In genomic region chr12:31491395-31491794, GRCh38 we compare ENCODE assay signal across 1 cellular context.
TF ChIP-seq lines count a peak whose summit lies in the region.

No MANE protein-coding gene starts in this region.

TF ChIP-seq in HCT116, 20 proteins besides CTCF, POLR2A, EP300 and RAD21 (continued from another document):
- TF ChIP-seq, protein P1, sequence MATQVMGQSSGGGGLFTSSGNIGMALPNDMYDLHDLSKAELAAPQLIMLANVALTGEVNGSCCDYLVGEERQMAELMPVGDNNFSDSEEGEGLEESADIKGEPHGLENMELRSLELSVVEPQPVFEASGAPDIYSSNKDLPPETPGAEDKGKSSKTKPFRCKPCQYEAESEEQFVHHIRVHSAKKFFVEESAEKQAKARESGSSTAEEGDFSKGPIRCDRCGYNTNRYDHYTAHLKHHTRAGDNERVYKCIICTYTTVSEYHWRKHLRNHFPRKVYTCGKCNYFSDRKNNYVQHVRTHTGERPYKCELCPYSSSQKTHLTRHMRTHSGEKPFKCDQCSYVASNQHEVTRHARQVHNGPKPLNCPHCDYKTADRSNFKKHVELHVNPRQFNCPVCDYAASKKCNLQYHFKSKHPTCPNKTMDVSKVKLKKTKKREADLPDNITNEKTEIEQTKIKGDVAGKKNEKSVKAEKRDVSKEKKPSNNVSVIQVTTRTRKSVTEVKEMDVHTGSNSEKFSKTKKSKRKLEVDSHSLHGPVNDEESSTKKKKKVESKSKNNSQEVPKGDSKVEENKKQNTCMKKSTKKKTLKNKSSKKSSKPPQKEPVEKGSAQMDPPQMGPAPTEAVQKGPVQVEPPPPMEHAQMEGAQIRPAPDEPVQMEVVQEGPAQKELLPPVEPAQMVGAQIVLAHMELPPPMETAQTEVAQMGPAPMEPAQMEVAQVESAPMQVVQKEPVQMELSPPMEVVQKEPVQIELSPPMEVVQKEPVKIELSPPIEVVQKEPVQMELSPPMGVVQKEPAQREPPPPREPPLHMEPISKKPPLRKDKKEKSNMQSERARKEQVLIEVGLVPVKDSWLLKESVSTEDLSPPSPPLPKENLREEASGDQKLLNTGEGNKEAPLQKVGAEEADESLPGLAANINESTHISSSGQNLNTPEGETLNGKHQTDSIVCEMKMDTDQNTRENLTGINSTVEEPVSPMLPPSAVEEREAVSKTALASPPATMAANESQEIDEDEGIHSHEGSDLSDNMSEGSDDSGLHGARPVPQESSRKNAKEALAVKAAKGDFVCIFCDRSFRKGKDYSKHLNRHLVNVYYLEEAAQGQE (IDR thresholded peaks at IDR 0.05; ENCODE audit: low read depth): no peak
